In the genomic region with DNA sequence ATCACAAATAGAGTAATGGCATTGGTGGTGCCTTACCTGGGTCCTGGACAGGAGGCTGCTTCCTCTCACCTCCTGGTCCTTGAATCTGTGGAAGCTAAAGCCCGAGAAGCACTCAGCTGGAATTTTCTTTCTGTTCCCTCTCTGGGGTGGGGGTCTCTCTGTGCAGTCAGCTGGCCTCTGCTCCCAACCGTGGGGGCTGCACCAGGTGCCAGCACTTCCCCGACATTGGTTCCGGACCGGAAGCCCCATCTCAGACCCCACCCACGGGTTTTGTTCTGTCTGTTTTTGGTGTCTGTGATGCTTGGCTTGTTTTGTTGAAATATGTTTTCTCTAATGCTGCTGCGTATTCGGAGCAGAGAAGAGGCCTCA, we compare ENCODE assay signal across 21 cellular contexts.
DNase-seq lines count a peak whose midpoint lies in the region; ATAC-seq and TF ChIP-seq lines count a peak whose summit lies in the region.
"Had no signal": no experiment of that assay in that cellular context is flagged by ENCODE, and none has a peak within 500 bp of the region (broad histone marks: within the 10 kb centered on the region; RNA-seq: fewer than 3 reads in every experiment).

No MANE protein-coding gene starts in this region.

- no peak for TF ChIP-seq CTCF in esophagus squamous epithelium (IDR thresholded peaks at IDR 0.05)
- no peak for TF ChIP-seq CTCF in osteocyte (IDR thresholded peaks at IDR 0.05)
- TF ChIP-seq CTCF in CD4-positive, alpha-beta T cell (IDR thresholded peaks at IDR 0.05): no peak

- H3K9me3 ChIP-seq in esophagus squamous epithelium: no peaks in the 10 kb centered on the region
- H3K9me3 ChIP-seq in CD4-positive, alpha-beta T cell (ENCODE audit: control insufficient read depth, low read length): no peaks in the 10 kb centered on the region
- H3K9me3 ChIP-seq: right lobe of liver had no signal

- H3K27ac ChIP-seq in esophagus squamous epithelium: peak overlapping the region; percentile 47 to 77 (median 68)
- no peak overlapping the region for H3K27ac ChIP-seq in CD4-positive, alpha-beta T cell (ENCODE audit: low read depth, low read length)
- H3K27ac ChIP-seq: right lobe of liver had no signal

- H3K4me1 ChIP-seq in esophagus squamous epithelium: peaks cover 2 to 29% (median 8%) of the 10 kb centered on the region in 3 donors
- H3K4me1 ChIP-seq: right lobe of liver had no signal

- H3K4me3 Mint-ChIP-seq in osteocyte (ENCODE audit: unreplicated experiment): no peak overlapping the region
- H3K4me3 Mint-ChIP-seq in CD4-positive, alpha-beta T cell: no peak overlapping the region
- H3K4me3 Mint-ChIP-seq: activated naive CD8-positive, alpha-beta T cell treated with anti-CD3 and anti-CD28 coated beads for 36 hours; activated T-cell treated with anti-CD3 and anti-CD28 coated beads, Interleukin-2, amount 50 U/mL, for 24 hours had no signal

- peaks cover 12% of the 10 kb centered on the region for H3K4me1 Mint-ChIP-seq in osteocyte (ENCODE audit: unreplicated experiment)
- no peaks in the 10 kb centered on the region for H3K4me1 Mint-ChIP-seq in CD4-positive, alpha-beta T cell (ENCODE audit: low read depth)
- H3K4me1 Mint-ChIP-seq: activated naive CD8-positive, alpha-beta T cell treated with anti-CD3 and anti-CD28 coated beads for 36 hours had no signal

- TF ChIP-seq POLR2A in esophagus squamous epithelium (IDR thresholded peaks at IDR 0.05): no peak

- intact Hi-C loops in cardiac septum (cut with DNase I): no loop called here
- intact Hi-C loops in Right ventricle myocardium inferior (cut with DNase I): no loop called here
- intact Hi-C loops in esophagus squamous epithelium (cut with DNase I): no loop called here
- intact Hi-C loops in CD4-positive, alpha-beta T cell (cut with DNase I, micrococcal nuclease): no loop called here

- H3K4me3 ChIP-seq in esophagus squamous epithelium: peak overlapping the region in 2 of 4 donors; percentile 16 to 41
- H3K4me3 ChIP-seq: mucosa of descending colon, right lobe of liver had no signal

- peaks cover 19% of the 10 kb centered on the region for H3K27me3 Mint-ChIP-seq in osteocyte (ENCODE audit: unreplicated experiment)
- peaks cover 37% of the 10 kb centered on the region for H3K27me3 Mint-ChIP-seq in CD4-positive, alpha-beta T cell

- no peaks in the 10 kb centered on the region for H3K36me3 Mint-ChIP-seq in osteocyte (ENCODE audit: unreplicated experiment)
- H3K36me3 Mint-ChIP-seq in CD4-positive, alpha-beta T cell (ENCODE audit: low read depth): no peaks in the 10 kb centered on the region
- H3K36me3 Mint-ChIP-seq: activated naive CD8-positive, alpha-beta T cell treated with anti-CD3 and anti-CD28 coated beads for 36 hours had no signal

- peaks cover 0 to 52% (median 0%) of the 10 kb centered on the region in 4 donors for H3K27me3 ChIP-seq in esophagus squamous epithelium
- H3K27me3 ChIP-seq in CD4-positive, alpha-beta T cell (ENCODE audit: control insufficient read depth, insufficient read depth, low read length): peaks cover 7% of the 10 kb centered on the region
- H3K27me3 ChIP-seq: right lobe of liver had no signal

- ATAC-seq in Right ventricle myocardium inferior (no peak), GM21825 (IDR thresholded peaks at IDR 0.05; ENCODE audit: unreplicated experiment) (no peak), HG02970 (IDR thresholded peaks at IDR 0.05; ENCODE audit: low FRiP score, unreplicated experiment) (no peak)
- ATAC-seq in CD4-positive, alpha-beta T cell (ENCODE audit: poor library complexity): no peak
- ATAC-seq: esophagus mucosa, mucosa of descending colon had no signal

- whole genome bisulfite sequencing in esophagus squamous epithelium, 2 donors: 33 to 37% methylated on average over 7 to 8 of the region's 8 CpGs

- H3K9me3 Mint-ChIP-seq in osteocyte (ENCODE audit: unreplicated experiment): peaks cover 10% of the 10 kb centered on the region
- peaks cover 4% of the 10 kb centered on the region for H3K9me3 Mint-ChIP-seq in CD4-positive, alpha-beta T cell

- DNase-seq in cardiac septum (ENCODE audit: low spot score): peak; percentile 58
- no peak for DNase-seq in Right ventricle myocardium inferior (ENCODE audit: missing footprints)
- DNase-seq in esophagus squamous epithelium (lab: John Stamatoyannopoulos, UW): no peak
- DNase-seq in osteocyte (ENCODE audit: extremely low spot score, unreplicated experiment): no peak
- no peak for DNase-seq in CD4-positive, alpha-beta T cell
- DNase-seq in effector CD4-positive, alpha-beta T cell: no peak
- DNase-seq: 8988T; activated CD4-positive, alpha-beta T cell treated with anti-CD3 and anti-CD28 coated beads, Interleukin-2, amount 50 U/mL, for 48 hours; activated naive CD8-positive, alpha-beta T cell treated with anti-CD3 and anti-CD28 coated beads for 36 hours; activated T-cell treated with anti-CD3 and anti-CD28 coated beads, Interleukin-2, amount 50 U/mL, for 24 hours; C1 segment of cervical spinal cord; DMS153; dorsolateral prefrontal cortex; NCI-H1417 treated with DMSO at 0.1 percent for 48 hours; occipital lobe; right lobe of liver; stimulated activated CD4-positive, alpha-beta T cell treated with anti-CD3 and anti-CD28 coated beads, Interleukin-4, amount 100 ng/mL, for 1 hour had no signal

- CTCF ChIA-PET in CD4-positive, alpha-beta T cell (lab: Charles Lee): no interaction called here

- H3K36me3 ChIP-seq in esophagus squamous epithelium: no peaks in the 10 kb centered on the region
- H3K36me3 ChIP-seq: right lobe of liver had no signal

- peak overlapping the region; percentile 31 for H3K27ac Mint-ChIP-seq in osteocyte (ENCODE audit: unreplicated experiment)
- H3K27ac Mint-ChIP-seq in CD4-positive, alpha-beta T cell: no peak overlapping the region
- H3K27ac Mint-ChIP-seq: activated naive CD8-positive, alpha-beta T cell treated with anti-CD3 and anti-CD28 coated beads for 36 hours; activated T-cell treated with anti-CD3 and anti-CD28 coated beads, Interleukin-2, amount 50 U/mL, for 24 hours had no signal

- POLR2A ChIA-PET in CD4-positive, alpha-beta T cell (lab: Charles Lee): no interaction called here
